1 cellular context compared by ENCODE assay signal in the genomic region with DNA sequence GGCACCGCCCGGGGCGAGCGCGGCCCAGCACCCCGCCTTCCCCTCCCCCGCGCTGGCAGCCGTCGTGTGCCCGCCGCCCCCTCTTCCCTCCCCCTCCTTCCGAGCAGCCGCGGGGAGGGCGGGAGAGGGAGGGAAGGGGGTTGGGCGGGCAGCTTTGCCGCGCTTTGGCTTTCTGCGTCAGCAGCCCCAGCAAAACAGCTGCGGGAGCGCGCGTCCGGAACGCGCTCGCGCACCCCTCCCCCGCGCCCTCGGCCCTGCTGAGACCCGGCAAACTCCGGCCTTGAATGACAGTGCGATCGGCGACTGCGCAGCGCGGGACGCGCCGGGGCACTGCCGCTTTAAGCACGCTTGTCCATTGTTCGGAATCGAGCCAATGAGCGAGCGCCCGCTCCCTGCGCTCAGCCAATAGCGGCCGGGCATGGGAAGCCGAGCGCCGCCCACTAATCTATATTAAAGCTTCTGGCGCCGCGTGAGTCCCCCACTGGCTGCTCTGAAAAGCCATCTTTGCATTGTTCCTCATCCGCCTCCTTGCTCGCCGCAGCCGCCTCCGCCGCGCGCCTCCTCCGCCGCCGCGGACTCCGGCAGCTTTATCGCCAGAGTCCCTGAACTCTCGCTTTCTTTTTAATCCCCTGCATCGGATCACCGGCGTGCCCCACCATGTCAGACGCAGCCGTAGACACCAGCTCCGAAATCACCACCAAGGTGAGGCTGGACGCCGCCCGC.
TF ChIP-seq lines count a peak whose summit lies in the region.

TSS of gene PTMA (plus strand) at position 476 of the 723 bp plus-strand sequence. CDS start at position 658, 182 bp downstream.

TF ChIP-seq in K562, 482 proteins besides CTCF, POLR2A, EP300 and RAD21 (continued from another document and continues in another):
- TF ChIP-seq PRPF4 (IDR thresholded peaks at IDR 0.05; ENCODE audit: insufficient read depth, low read depth, low read length, poor library complexity, severe bottlenecking) (peak; percentile 91), POLR2H (tag; IDR thresholded peaks at IDR 0.05; ENCODE audit: low read depth) (peak; percentile 97), GTF2F1 (IDR thresholded peaks at IDR 0.05; ENCODE audit: low read depth, low read length) (peak; percentile 95; the same call in 1 of the 2 replicates), ERF (CRISPR knock-in tag; IDR thresholded peaks at IDR 0.05) (no peak), TAF7 (tag; IDR thresholded peaks at IDR 0.05) (peak; percentile 43; the same call in 1 of the 2 replicates), SAP30 (IDR thresholded peaks at IDR 0.05; ENCODE audit: borderline replicate concordance, insufficient read depth, low read depth, low read length, poor library complexity, severe bottlenecking) (peak; percentile 42), ARHGAP35 (IDR thresholded peaks at IDR 0.05; ENCODE audit: partially characterized antibody) (no peak), YBX1 (IDR thresholded peaks at IDR 0.05) (no peak), BRD9 (IDR thresholded peaks at IDR 0.05; ENCODE audit: low read depth, partially characterized antibody) (no peak), CSDE1 (IDR thresholded peaks at IDR 0.05) (no peak), OTX1 (CRISPR knock-in tag; IDR thresholded peaks at IDR 0.05) (no peak), ZSCAN32 (CRISPR knock-in tag; IDR thresholded peaks at IDR 0.05) (no peak), NCOR1 (IDR thresholded peaks at IDR 0.05) (peak; percentile 39), BRF2 (IDR thresholded peaks at IDR 0.05; ENCODE audit: borderline replicate concordance, insufficient read depth, insufficient read length) (no peak), PBX2 (CRISPR knock-in tag; IDR thresholded peaks at IDR 0.05; ENCODE audit: low read depth) (peak; percentile 37; the same call in 1 of the 2 replicates), PBX2 (tag; conservative IDR thresholded peaks at IDR 0.05; ENCODE audit: low read depth) (peak; percentile 58; the same call in 1 of the 2 replicates), NFIC (IDR thresholded peaks at IDR 0.05) (peak; percentile 67), RAD51 (IDR thresholded peaks at IDR 0.05; ENCODE audit: borderline replicate concordance, low read depth) (no peak), MBD2 (IDR thresholded peaks at IDR 0.05; ENCODE audit: borderline replicate concordance, low read depth) (no peak), FOXA3 (CRISPR knock-in tag; conservative IDR thresholded peaks at IDR 0.05 in 1 of 2, IDR thresholded peaks at IDR 0.05 in 1 of 2) (no peak), NFE2L1 (tag; IDR thresholded peaks at IDR 0.05; ENCODE audit: borderline replicate concordance, low read depth) (no peak), MXI1 (IDR thresholded peaks at IDR 0.05; ENCODE audit: low read depth, low read length) (peak; percentile 41; the same call in 1 of the 2 replicates), TOE1 (IDR thresholded peaks at IDR 0.05; ENCODE audit: borderline replicate concordance) (0 out of 2 replicates have a peak, but pooled peaks have one; percentile 41), TOE1 (CRISPR knock-in tag; IDR thresholded peaks at IDR 0.05; ENCODE audit: borderline replicate concordance, low read depth) (no peak), HMGN3 (IDR thresholded peaks at IDR 0.05; ENCODE audit: borderline replicate concordance, extremely low read depth, insufficient read length, low read depth, low read length) (peak; percentile 77), ZNF589 (CRISPR knock-in tag; IDR thresholded peaks at IDR 0.05; ENCODE audit: low read depth) (peak; percentile 68; the same call in 1 of the 2 replicates), NEUROD1 (IDR thresholded peaks at IDR 0.05; ENCODE audit: borderline replicate concordance, low read depth, low read length, partially characterized antibody) (peak; percentile 84), L3MBTL2 (IDR thresholded peaks at IDR 0.05) (peak; percentile 38; the same call in 1 of the 2 replicates), SMARCA4 (IDR thresholded peaks at IDR 0.05) (no peak), ZBTB11 (CRISPR knock-in tag; IDR thresholded peaks at IDR 0.05) (no peak), FOSL1 (tag; conservative IDR thresholded peaks at IDR 0.05) (peak; percentile 39; the same call in 1 of the 2 replicates), CREM (IDR thresholded peaks at IDR 0.05; ENCODE audit: low read depth) (peak; percentile 85), ID3 (CRISPR knock-in tag; IDR thresholded peaks at IDR 0.05) (no peak), ID3 (tag; IDR thresholded peaks at IDR 0.05) (no peak), XRCC3 (IDR thresholded peaks at IDR 0.05) (no peak)
- TF ChIP-seq, protein P1, sequence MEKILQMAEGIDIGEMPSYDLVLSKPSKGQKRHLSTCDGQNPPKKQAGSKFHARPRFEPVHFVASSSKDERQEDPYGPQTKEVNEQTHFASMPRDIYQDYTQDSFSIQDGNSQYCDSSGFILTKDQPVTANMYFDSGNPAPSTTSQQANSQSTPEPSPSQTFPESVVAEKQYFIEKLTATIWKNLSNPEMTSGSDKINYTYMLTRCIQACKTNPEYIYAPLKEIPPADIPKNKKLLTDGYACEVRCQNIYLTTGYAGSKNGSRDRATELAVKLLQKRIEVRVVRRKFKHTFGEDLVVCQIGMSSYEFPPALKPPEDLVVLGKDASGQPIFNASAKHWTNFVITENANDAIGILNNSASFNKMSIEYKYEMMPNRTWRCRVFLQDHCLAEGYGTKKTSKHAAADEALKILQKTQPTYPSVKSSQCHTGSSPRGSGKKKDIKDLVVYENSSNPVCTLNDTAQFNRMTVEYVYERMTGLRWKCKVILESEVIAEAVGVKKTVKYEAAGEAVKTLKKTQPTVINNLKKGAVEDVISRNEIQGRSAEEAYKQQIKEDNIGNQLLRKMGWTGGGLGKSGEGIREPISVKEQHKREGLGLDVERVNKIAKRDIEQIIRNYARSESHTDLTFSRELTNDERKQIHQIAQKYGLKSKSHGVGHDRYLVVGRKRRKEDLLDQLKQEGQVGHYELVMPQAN (IDR thresholded peaks at IDR 0.05; ENCODE audit: borderline replicate concordance), result no peak
- TF ChIP-seq, protein P2, sequence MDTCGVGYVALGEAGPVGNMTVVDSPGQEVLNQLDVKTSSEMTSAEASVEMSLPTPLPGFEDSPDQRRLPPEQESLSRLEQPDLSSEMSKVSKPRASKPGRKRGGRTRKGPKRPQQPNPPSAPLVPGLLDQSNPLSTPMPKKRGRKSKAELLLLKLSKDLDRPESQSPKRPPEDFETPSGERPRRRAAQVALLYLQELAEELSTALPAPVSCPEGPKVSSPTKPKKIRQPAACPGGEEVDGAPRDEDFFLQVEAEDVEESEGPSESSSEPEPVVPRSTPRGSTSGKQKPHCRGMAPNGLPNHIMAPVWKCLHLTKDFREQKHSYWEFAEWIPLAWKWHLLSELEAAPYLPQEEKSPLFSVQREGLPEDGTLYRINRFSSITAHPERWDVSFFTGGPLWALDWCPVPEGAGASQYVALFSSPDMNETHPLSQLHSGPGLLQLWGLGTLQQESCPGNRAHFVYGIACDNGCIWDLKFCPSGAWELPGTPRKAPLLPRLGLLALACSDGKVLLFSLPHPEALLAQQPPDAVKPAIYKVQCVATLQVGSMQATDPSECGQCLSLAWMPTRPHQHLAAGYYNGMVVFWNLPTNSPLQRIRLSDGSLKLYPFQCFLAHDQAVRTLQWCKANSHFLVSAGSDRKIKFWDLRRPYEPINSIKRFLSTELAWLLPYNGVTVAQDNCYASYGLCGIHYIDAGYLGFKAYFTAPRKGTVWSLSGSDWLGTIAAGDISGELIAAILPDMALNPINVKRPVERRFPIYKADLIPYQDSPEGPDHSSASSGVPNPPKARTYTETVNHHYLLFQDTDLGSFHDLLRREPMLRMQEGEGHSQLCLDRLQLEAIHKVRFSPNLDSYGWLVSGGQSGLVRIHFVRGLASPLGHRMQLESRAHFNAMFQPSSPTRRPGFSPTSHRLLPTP (IDR thresholded peaks at IDR 0.05; ENCODE audit: borderline replicate concordance, extremely low read depth, insufficient read length), result no peak
- TF ChIP-seq, protein P3, sequence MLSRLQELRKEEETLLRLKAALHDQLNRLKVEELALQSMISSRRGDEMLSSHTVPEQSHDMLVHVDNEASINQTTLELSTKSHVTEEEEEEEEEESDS (CRISPR knock-in tag; IDR thresholded peaks at IDR 0.05), result no peak
- TF ChIP-seq, protein P4, sequence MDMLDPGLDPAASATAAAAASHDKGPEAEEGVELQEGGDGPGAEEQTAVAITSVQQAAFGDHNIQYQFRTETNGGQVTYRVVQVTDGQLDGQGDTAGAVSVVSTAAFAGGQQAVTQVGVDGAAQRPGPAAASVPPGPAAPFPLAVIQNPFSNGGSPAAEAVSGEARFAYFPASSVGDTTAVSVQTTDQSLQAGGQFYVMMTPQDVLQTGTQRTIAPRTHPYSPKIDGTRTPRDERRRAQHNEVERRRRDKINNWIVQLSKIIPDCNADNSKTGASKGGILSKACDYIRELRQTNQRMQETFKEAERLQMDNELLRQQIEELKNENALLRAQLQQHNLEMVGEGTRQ (CRISPR knock-in tag; IDR thresholded peaks at IDR 0.05), result no peak
